ENCODE assay signal across 8 cellular contexts in genomic region chr6:91152824-91153223, GRCh38.
"Had no signal": no experiment of that assay in that cellular context is flagged by ENCODE, and none has a peak within 500 bp of the region (broad histone marks: within the 10 kb centered on the region; RNA-seq: fewer than 3 reads in every experiment).

No MANE protein-coding gene starts in this region.

- FAIRE-seq: G401.6, GM12878, GM12891, GM12892, GM18507, GM19239 had no signal

- DNase-seq: GDM1, GF-D8 had no signal

- ATAC-seq: GM12878 had no signal

- H3K4me3 ChIP-seq: GM12878 had no signal
